ENCODE assay signal across 8 cellular contexts in the genomic region with DNA sequence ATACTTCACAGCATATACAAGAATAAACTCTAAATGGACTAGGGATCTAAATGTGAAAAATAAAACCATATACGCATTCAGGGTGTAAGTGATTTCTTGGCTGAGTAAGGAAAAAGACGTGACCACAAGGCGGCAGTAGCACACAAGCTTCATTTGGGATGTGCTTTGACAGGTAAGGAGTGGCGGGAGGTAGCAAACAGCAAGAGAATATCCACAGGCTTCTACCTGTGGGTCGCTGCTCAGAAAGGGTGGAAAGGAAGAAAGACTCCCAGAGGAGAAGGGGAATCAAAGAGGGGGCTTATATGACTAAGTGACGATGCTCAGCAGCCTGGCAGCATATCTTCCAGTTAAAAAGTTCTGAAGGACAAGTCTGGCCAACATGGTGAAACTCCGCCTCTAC. TPM values are rescaled to one million over a fixed set of nuclear protein-coding genes. Genes with fewer than 3 reads are reported as not detected.
DNase-seq lines count a peak whose midpoint lies in the region; ATAC-seq and TF ChIP-seq lines count a peak whose summit lies in the region.

No MANE protein-coding gene starts in this region.

- POLR2A ChIA-PET in CD8-positive, alpha-beta T cell (lab: Charles Lee): no interaction called here
- POLR2A ChIA-PET in PC-3 (lab: Charles Lee; ENCODE audit: unreplicated experiment): no interaction called here

- peak; percentile 61 for ATAC-seq in CD8-positive, alpha-beta T cell
- ATAC-seq in PC-3 (peak; percentile 76), GM21447 (IDR thresholded peaks at IDR 0.05; ENCODE audit: unreplicated experiment) (no peak)

- no TSS peak for BruUV-seq in PC-3 (replicated peaks; lab: Mats Ljungman, UMichigan)

- DNase-seq in CD8-positive, alpha-beta T cell: peak; percentile 63 to 84 (median 79)
- DNase-seq in KBM-7 (peak; percentile 83), PC-3 (peak; percentile 96), fibroblast of gingiva (ENCODE audit: low read depth) (peak; percentile 49), neural progenitor cell (ENCODE audit: low spot score) (peak; percentile 81), stromal cell of bone marrow (ENCODE audit: low read depth) (peak; percentile 25)
- DNase-seq in activated T-cell treated with anti-CD3 and anti-CD28 coated beads, Interleukin-2, amount 50 U/mL, for 24 hours: peak; percentile 78

- TF ChIP-seq CTCF in CD8-positive, alpha-beta T cell (IDR thresholded peaks at IDR 0.05): peak; percentile 66
- peak; percentile 88 for TF ChIP-seq CTCF in PC-3 (conservative IDR thresholded peaks at IDR 0.05; ENCODE audit: low read depth, low read length)
- peak; percentile 73 for TF ChIP-seq CTCF in neural progenitor cell (IDR thresholded peaks at IDR 0.05)

- peak overlapping the region; percentile 57 for H2AFZ ChIP-seq in PC-3 (ENCODE audit: low read length)
- H2AFZ ChIP-seq in neural progenitor cell (replicated peaks): peak overlapping the region; percentile 3

- peaks cover 16% of the 10 kb centered on the region for H3K4me1 ChIP-seq in CD8-positive, alpha-beta T cell (ENCODE audit: insufficient read depth, low read length)
- no peaks in the 10 kb centered on the region for H3K4me1 ChIP-seq in PC-3 (ENCODE audit: insufficient read depth, low read length)
- H3K4me1 ChIP-seq in neural progenitor cell: peaks cover 4% of the 10 kb centered on the region

- H3K27ac Mint-ChIP-seq in CD8-positive, alpha-beta T cell: no peak overlapping the region
- no peak overlapping the region for H3K27ac Mint-ChIP-seq in activated T-cell treated with anti-CD3 and anti-CD28 coated beads, Interleukin-2, amount 50 U/mL, for 24 hours
- H3K27ac Mint-ChIP-seq in neural progenitor cell: no peak overlapping the region

- intact Hi-C loops in CD8-positive, alpha-beta T cell (cut with DNase I, micrococcal nuclease): loop anchor here (1.0 to 5.0 kb wide), 6 partner anchors 39 to 450 kb away; no protein-coding TSS in a partner anchor
- intact Hi-C loops in PC-3 (cut with micrococcal nuclease): loop anchor here (1.0 kb wide), 5 partner anchors 39 to 381 kb away; no protein-coding TSS in a partner anchor

- H3K4me3 ChIP-seq in CD8-positive, alpha-beta T cell (ENCODE audit: low read depth, low read length): no peak overlapping the region
- H3K4me3 ChIP-seq in PC-3 (ENCODE audit: low read length) (peak overlapping the region; percentile 19; the same call in 1 of the 2 replicates), neural progenitor cell (no peak overlapping the region)

- H3K9me3 Mint-ChIP-seq in CD8-positive, alpha-beta T cell: no peaks in the 10 kb centered on the region
- H3K9me3 Mint-ChIP-seq in activated T-cell treated with anti-CD3 and anti-CD28 coated beads, Interleukin-2, amount 50 U/mL, for 24 hours: peaks cover 5% of the 10 kb centered on the region
- peaks cover 6% of the 10 kb centered on the region for H3K9me3 Mint-ChIP-seq in neural progenitor cell

- H3K36me3 Mint-ChIP-seq in CD8-positive, alpha-beta T cell: peaks cover 13% of the 10 kb centered on the region
- H3K36me3 Mint-ChIP-seq in activated T-cell treated with anti-CD3 and anti-CD28 coated beads, Interleukin-2, amount 50 U/mL, for 24 hours (ENCODE audit: low read depth): peaks cover 24% of the 10 kb centered on the region
- H3K36me3 Mint-ChIP-seq in neural progenitor cell: peaks cover 7% of the 10 kb centered on the region

- no peaks in the 10 kb centered on the region for H3K9me3 ChIP-seq in CD8-positive, alpha-beta T cell (ENCODE audit: low read length)
- H3K9me3 ChIP-seq in PC-3 (ENCODE audit: low read length) (0 out of 2 replicates have a peak, but pooled peaks cover 2% of the 10 kb centered on the region), neural progenitor cell (ENCODE audit: low read depth) (no peaks in the 10 kb centered on the region)

- peaks cover 6% of the 10 kb centered on the region for H3K27me3 Mint-ChIP-seq in CD8-positive, alpha-beta T cell (ENCODE audit: low read depth)
- peaks cover 12% of the 10 kb centered on the region for H3K27me3 Mint-ChIP-seq in activated T-cell treated with anti-CD3 and anti-CD28 coated beads, Interleukin-2, amount 50 U/mL, for 24 hours
- H3K27me3 Mint-ChIP-seq in neural progenitor cell (ENCODE audit: insufficient read depth, low read depth): peaks cover 7% of the 10 kb centered on the region

- H3K4me1 Mint-ChIP-seq in CD8-positive, alpha-beta T cell (ENCODE audit: low read depth): peaks cover 20% of the 10 kb centered on the region
- H3K4me1 Mint-ChIP-seq in activated T-cell treated with anti-CD3 and anti-CD28 coated beads, Interleukin-2, amount 50 U/mL, for 24 hours (ENCODE audit: low read depth): peaks cover 22% of the 10 kb centered on the region
- peaks cover 2% of the 10 kb centered on the region for H3K4me1 Mint-ChIP-seq in neural progenitor cell

- H3K36me3 ChIP-seq in CD8-positive, alpha-beta T cell (ENCODE audit: insufficient read depth, low read length): no peaks in the 10 kb centered on the region
- peaks cover 15% of the 10 kb centered on the region for H3K36me3 ChIP-seq in PC-3 (ENCODE audit: low read depth, low read length)
- H3K36me3 ChIP-seq in neural progenitor cell: no peaks in the 10 kb centered on the region

- H3K27me3 ChIP-seq in CD8-positive, alpha-beta T cell (ENCODE audit: insufficient read depth, low read length): no peaks in the 10 kb centered on the region
- no peaks in the 10 kb centered on the region for H3K27me3 ChIP-seq in PC-3 (ENCODE audit: low read length)
- no peaks in the 10 kb centered on the region for H3K27me3 ChIP-seq in neural progenitor cell

- no peaks in the 10 kb centered on the region for H4K20me1 ChIP-seq in PC-3 (ENCODE audit: low read length)
- H4K20me1 ChIP-seq in neural progenitor cell (ENCODE audit: low read depth): peaks cover 13% of the 10 kb centered on the region

- peak overlapping the region; percentile 65 for H3K4me2 ChIP-seq in PC-3 (ENCODE audit: low read length)
- H3K4me2 ChIP-seq in neural progenitor cell: no peak overlapping the region

- in situ Hi-C loops in KBM-7 (cut with MboI; ENCODE audit: low pct_unique_long_range_greater_than_20kb, low sequenced_read_pairs): no loop called here

- H3K9me2 ChIP-seq in PC-3 (replicated peaks; ENCODE audit: low read length): no peaks in the 10 kb centered on the region

- H3F3A ChIP-seq in PC-3 (ENCODE audit: low read length, unreplicated experiment) (no peaks in the 10 kb centered on the region), neural progenitor cell (ENCODE audit: low read depth) (peaks cover 10% of the 10 kb centered on the region)

- H3K27ac ChIP-seq in CD8-positive, alpha-beta T cell (ENCODE audit: low read depth, low read length): no peak overlapping the region
- H3K27ac ChIP-seq in PC-3 (ENCODE audit: low read length) (no peak overlapping the region), neural progenitor cell (no peak overlapping the region)

- H3K79me2 ChIP-seq in PC-3 (ENCODE audit: low read length): peaks cover 29% of the 10 kb centered on the region
- peaks cover 26% of the 10 kb centered on the region for H3K79me2 ChIP-seq in neural progenitor cell (ENCODE audit: low read depth)

- H3K9ac ChIP-seq in PC-3 (ENCODE audit: low read length): no peak overlapping the region
- no peak overlapping the region for H3K9ac ChIP-seq in neural progenitor cell

- no peak overlapping the region for H3K4me3 Mint-ChIP-seq in CD8-positive, alpha-beta T cell
- no peak overlapping the region for H3K4me3 Mint-ChIP-seq in activated T-cell treated with anti-CD3 and anti-CD28 coated beads, Interleukin-2, amount 50 U/mL, for 24 hours
- peak overlapping the region; percentile 2 for H3K4me3 Mint-ChIP-seq in neural progenitor cell

- CTCF ChIA-PET in CD8-positive, alpha-beta T cell (lab: Charles Lee): interaction anchor here (0.7 to 1.9 kb wide), 8 partner anchors 9 to 381 kb away, joined by 3 to 5 read pairs (median 4); partner anchors contain the start of gene ZNF699
- CTCF ChIA-PET in PC-3 (lab: Charles Lee): no interaction called here

RNA-seq across cellular contexts. Expression of gene ZNF121, which starts 2.5 kb away (rescaled TPM):
- total RNA-seq in CD8-positive, alpha-beta T cell: 10 to 100 TPM; 40.6 to 43.2 TPM
- total RNA-seq in PC-3 (2014; rRNA removed) (52.6 and 65.6 TPM in 2 replicates), neural progenitor cell (ENCODE audit: low replicate concordance) (134 and 178 TPM in 2 replicates)

RNA-seq across cellular contexts. Expression of gene ZNF561, which starts 34.3 kb away (rescaled TPM):
- total RNA-seq in CD8-positive, alpha-beta T cell: 10 to 100 TPM; 35.5 to 39.8 TPM
- total RNA-seq in PC-3 (2014; rRNA removed): 20.1 and 23.3 TPM in 2 replicates
- total RNA-seq in neural progenitor cell (ENCODE audit: low replicate concordance): 45.6 and 80.1 TPM in 2 replicates

RNA-seq across cellular contexts. Expression of gene ZNF426, which starts 48.3 kb away (rescaled TPM):
- 10 to 100 TPM; 16.6 to 17.9 TPM for total RNA-seq in CD8-positive, alpha-beta T cell
- total RNA-seq in PC-3 (2014; rRNA removed) (8.2 and 9.7 TPM in 2 replicates), neural progenitor cell (ENCODE audit: low replicate concordance) (29.6 and 32.6 TPM in 2 replicates)

Comparison
In these comparisons a context has a peak if more than half of its experiments do, and no peak if none do; other contexts are left out.
1. DNase-seq: peak in every context shown above with its lines; median percentile 96 in PC-3; 83 in KBM-7; 81 in neural progenitor cell; 79 in CD8-positive, alpha-beta T cell; 78 in activated T-cell treated with anti-CD3 and anti-CD28 coated beads, Interleukin-2, amount 50 U/mL, for 24 hours; 49 in fibroblast of gingiva; 25 in stromal cell of bone marrow.